1 cellular context compared by ENCODE assay signal in the genomic region with DNA sequence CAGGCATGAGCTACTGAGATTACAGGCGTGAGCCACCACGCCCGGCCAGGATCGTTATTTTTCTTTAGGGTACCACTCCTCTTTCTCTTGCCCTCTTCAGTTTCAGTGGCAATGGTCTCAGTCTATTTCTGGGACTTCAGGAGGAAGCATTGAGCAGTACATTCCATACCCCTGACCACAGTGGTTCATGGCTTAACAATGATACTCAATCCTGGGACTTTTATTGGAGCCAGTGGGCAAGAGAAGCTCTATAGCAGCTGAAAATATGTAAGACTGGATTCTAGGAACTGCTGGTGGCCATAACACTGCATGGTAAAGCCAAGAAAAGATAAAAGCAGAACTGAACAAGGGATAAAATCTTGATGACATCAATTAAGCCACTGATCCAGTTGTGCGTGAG.
TF ChIP-seq lines count a peak whose summit lies in the region.

No MANE protein-coding gene starts in this region.

TF ChIP-seq in IMR-90, 13 proteins besides CTCF, POLR2A, EP300 and RAD21 (continued from another document):
- TF ChIP-seq MAFK (IDR thresholded peaks at IDR 0.05; ENCODE audit: low read depth, low read length) (no peak), CEBPB (IDR thresholded peaks at IDR 0.05; ENCODE audit: low read depth, low read length) (no peak), CHD1 (IDR thresholded peaks at IDR 0.05; ENCODE audit: low read depth, low read length) (no peak), NFE2L2 (IDR thresholded peaks at IDR 0.05; ENCODE audit: low read depth, low read length) (no peak), MXI1 (IDR thresholded peaks at IDR 0.05; ENCODE audit: borderline replicate concordance, low read depth, low read length) (no peak), BHLHE40 (IDR thresholded peaks at IDR 0.05; ENCODE audit: low read depth, low read length) (no peak), RFX5 (IDR thresholded peaks at IDR 0.05; ENCODE audit: low read depth, low read length) (no peak)
- TF ChIP-seq, protein P1, sequence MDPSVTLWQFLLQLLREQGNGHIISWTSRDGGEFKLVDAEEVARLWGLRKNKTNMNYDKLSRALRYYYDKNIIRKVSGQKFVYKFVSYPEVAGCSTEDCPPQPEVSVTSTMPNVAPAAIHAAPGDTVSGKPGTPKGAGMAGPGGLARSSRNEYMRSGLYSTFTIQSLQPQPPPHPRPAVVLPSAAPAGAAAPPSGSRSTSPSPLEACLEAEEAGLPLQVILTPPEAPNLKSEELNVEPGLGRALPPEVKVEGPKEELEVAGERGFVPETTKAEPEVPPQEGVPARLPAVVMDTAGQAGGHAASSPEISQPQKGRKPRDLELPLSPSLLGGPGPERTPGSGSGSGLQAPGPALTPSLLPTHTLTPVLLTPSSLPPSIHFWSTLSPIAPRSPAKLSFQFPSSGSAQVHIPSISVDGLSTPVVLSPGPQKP (IDR thresholded peaks at IDR 0.05; ENCODE audit: borderline replicate concordance, low read depth, low read length), result no peak
TF ChIP-seq in IMR-90: peak in this region for 0.
